24 cellular contexts compared by ENCODE assay signal in genomic region chr20:53381568-53382262, GRCh38.
DNase-seq lines count a peak whose midpoint lies in the region; ATAC-seq and TF ChIP-seq lines count a peak whose summit lies in the region.
"Had no signal": no experiment of that assay in that cellular context is flagged by ENCODE, and none has a peak within 500 bp of the region (broad histone marks: within the 10 kb centered on the region; RNA-seq: fewer than 3 reads in every experiment).

No MANE protein-coding gene starts in this region.

- H3K36me3 Mint-ChIP-seq in activated T-cell treated with anti-CD3 and anti-CD28 coated beads, Interleukin-2, amount 50 U/mL, for 4 hours (ENCODE audit: insufficient read depth): no peaks in the 10 kb centered on the region
- H3K36me3 Mint-ChIP-seq in neural crest cell (ENCODE audit: low read depth): no peaks in the 10 kb centered on the region
- H3K36me3 Mint-ChIP-seq: activated naive CD8-positive, alpha-beta T cell treated with anti-CD3 and anti-CD28 coated beads, Interleukin-2, amount 10 ng/mL, durations not matched to agents 7 days and 5 days had no signal

- H3K9ac ChIP-seq in KMS-11 (no peak overlapping the region), mammary epithelial cell (ENCODE audit: insufficient read depth, low read length) (no peak overlapping the region)

- H3K4me1 ChIP-seq in KMS-11 (ENCODE audit: low read depth, poor library complexity, severe bottlenecking) (no peaks in the 10 kb centered on the region), mammary epithelial cell (ENCODE audit: insufficient read depth, low read length) (no peaks in the 10 kb centered on the region), right cardiac atrium (ENCODE audit: control insufficient read depth, insufficient read depth, low read length) (no peaks in the 10 kb centered on the region)
- H3K4me1 ChIP-seq: SJCRH30, uterus had no signal

- H3K79me2 ChIP-seq in KMS-11 (ENCODE audit: insufficient read depth, low read depth) (no peaks in the 10 kb centered on the region), mammary epithelial cell (ENCODE audit: insufficient read depth, low read length) (no peaks in the 10 kb centered on the region)
- H3K79me2 ChIP-seq: hepatocyte had no signal

- TF ChIP-seq CTCF in KMS-11 (conservative IDR thresholded peaks at IDR 0.05; ENCODE audit: low read depth, low read length) (0 out of 2 replicates have a peak, but pooled peaks have one; percentile 33), mammary epithelial cell (conservative IDR thresholded peaks at IDR 0.05 in 1 of 2, IDR thresholded peaks at IDR 0.05 in 1 of 2; ENCODE audit: extremely low read depth in 1 of 2, insufficient read depth in 1 of 2, low read depth in 1 of 2, low read length in 2 of 2) (peak in 1 of 2 donors; percentile 13), neural crest cell (conservative IDR thresholded peaks at IDR 0.05) (peak; percentile 21)

- CTCF ChIA-PET in mammary epithelial cell (lab: Charles Lee; ENCODE audit: low non-redundant PET): no interaction called here

- no TSS peak for BruUV-seq in mammary epithelial cell (replicated peaks; lab: Mats Ljungman, UMichigan)

- H3K36me3 ChIP-seq in KMS-11 (ENCODE audit: insufficient read depth): no peaks in the 10 kb centered on the region
- no peaks in the 10 kb centered on the region for H3K36me3 ChIP-seq in mammary epithelial cell (ENCODE audit: insufficient read depth, low read length)
- H3K36me3 ChIP-seq: SJCRH30, uterus had no signal

- H2AFZ ChIP-seq in KMS-11 (ENCODE audit: low read depth) (no peak overlapping the region), mammary epithelial cell (ENCODE audit: low read depth, low read length) (no peak overlapping the region)
- H2AFZ ChIP-seq: hepatocyte had no signal

- in situ Hi-C loops in mammary epithelial cell (cut with MboI; ENCODE audit: low sequenced_read_pairs in 2 of 2): no loop called here

- H3K27me3 Mint-ChIP-seq in activated T-cell treated with anti-CD3 and anti-CD28 coated beads, Interleukin-2, amount 50 U/mL, for 4 hours (ENCODE audit: low read depth): no peaks in the 10 kb centered on the region
- H3K27me3 Mint-ChIP-seq in neural crest cell (ENCODE audit: low read depth): no peaks in the 10 kb centered on the region
- H3K27me3 Mint-ChIP-seq: activated naive CD8-positive, alpha-beta T cell treated with anti-CD3 and anti-CD28 coated beads, Interleukin-2, amount 10 ng/mL, durations not matched to agents 7 days and 5 days; naive thymus-derived CD8-positive, alpha-beta T cell had no signal

- H3K9me3 ChIP-seq in mammary epithelial cell (replicated peaks; ENCODE audit: insufficient read depth, low read length): no peaks in the 10 kb centered on the region
- H3K9me3 ChIP-seq in right cardiac atrium (ENCODE audit: control insufficient read depth, low read length): no peaks in the 10 kb centered on the region
- H3K9me3 ChIP-seq: SJCRH30, uterus had no signal

- no peak overlapping the region for H3K4me2 ChIP-seq in KMS-11
- no peak overlapping the region for H3K4me2 ChIP-seq in mammary epithelial cell (ENCODE audit: insufficient read depth, low read depth, low read length)
- H3K4me2 ChIP-seq: hepatocyte, smooth muscle cell had no signal

- no peaks in the 10 kb centered on the region for H4K20me1 ChIP-seq in KMS-11 (ENCODE audit: insufficient read depth)
- no peaks in the 10 kb centered on the region for H4K20me1 ChIP-seq in mammary epithelial cell (ENCODE audit: insufficient read depth, low read length)

- peak; percentile 50 to 62 for ATAC-seq in activated T-cell treated with anti-CD3 and anti-CD28 coated beads, Interleukin-2, amount 50 U/mL, for 4 hours
- no peak for ATAC-seq in right cardiac atrium
- ATAC-seq: activated CD8-positive, alpha-beta T cell treated with anti-CD3 and anti-CD28 coated beads, Interleukin-2, amount 10 ng/mL, durations not matched to agents 7 days and 5 days; naive thymus-derived CD8-positive, alpha-beta T cell had no signal

- no peak overlapping the region for H3K4me3 ChIP-seq in KMS-11 (IDR thresholded peaks at IDR 0.05; ENCODE audit: insufficient read depth, low read depth, low read length)
- no peak overlapping the region for H3K4me3 ChIP-seq in mammary epithelial cell (replicated peaks in 1 of 3; ENCODE audit: insufficient read depth in 1 of 3, low read depth in 2 of 3, low read length in 3 of 3)
- no peak overlapping the region for H3K4me3 ChIP-seq in right cardiac atrium (ENCODE audit: low read length)
- H3K4me3 ChIP-seq: hepatocyte, SJCRH30, smooth muscle cell, uterus had no signal

- no peak overlapping the region for H3K27ac ChIP-seq in KMS-11
- H3K27ac ChIP-seq in mammary epithelial cell (ENCODE audit: insufficient read depth, low read depth, low read length): no peak overlapping the region
- H3K27ac ChIP-seq in right cardiac atrium (ENCODE audit: low read length): no peak overlapping the region
- H3K27ac ChIP-seq: hepatocyte, SJCRH30, uterus had no signal

- no peak overlapping the region for H3K27ac Mint-ChIP-seq in neural crest cell (ENCODE audit: unreplicated experiment)
- H3K27ac Mint-ChIP-seq: activated CD8-positive, alpha-beta T cell treated with anti-CD3 and anti-CD28 coated beads, Interleukin-2, amount 10 ng/mL, durations not matched to agents 7 days and 5 days; activated naive CD8-positive, alpha-beta T cell treated with anti-CD3 and anti-CD28 coated beads, Interleukin-2, amount 10 ng/mL, durations not matched to agents 7 days and 5 days; activated T-helper 1 cell treated with anti-CD3 and anti-CD28 coated beads, Interleukin-12 subunit alpha, Interleukin-12 subunit beta, Interleukin-2, Interleukin-4 antibody, amounts not matched to agents 30 ng/mL and 10 ng/mL and 1 ng/mL, durations not matched to agents 14 hours and 24 hours and 36 hours; T-helper 2 cell treated with Interferon-gamma antibody and Interleukin-4, amounts not matched to agents 5 μg/mL and 100 μg/mL, for 36 hours had no signal

- no peaks in the 10 kb centered on the region for H3K27me3 ChIP-seq in KMS-11 (ENCODE audit: insufficient read depth, low read depth)
- H3K27me3 ChIP-seq in mammary epithelial cell (ENCODE audit: insufficient read depth, low read length): no peaks in the 10 kb centered on the region
- H3K27me3 ChIP-seq in right cardiac atrium (ENCODE audit: control insufficient read depth, insufficient read depth): no peaks in the 10 kb centered on the region
- H3K27me3 ChIP-seq: hepatocyte, uterus had no signal

- no peaks in the 10 kb centered on the region for H3K9me3 Mint-ChIP-seq in activated T-cell treated with anti-CD3 and anti-CD28 coated beads, Interleukin-2, amount 50 U/mL, for 4 hours
- peaks cover 5% of the 10 kb centered on the region for H3K9me3 Mint-ChIP-seq in neural crest cell
- H3K9me3 Mint-ChIP-seq: activated naive CD8-positive, alpha-beta T cell treated with anti-CD3 and anti-CD28 coated beads, Interleukin-2, amount 10 ng/mL, durations not matched to agents 7 days and 5 days; activated T-helper 1 cell treated with anti-CD3 and anti-CD28 coated beads, Interleukin-12 subunit alpha, Interleukin-12 subunit beta, Interleukin-2, Interleukin-4 antibody, amounts not matched to agents 30 ng/mL and 10 ng/mL and 1 ng/mL, durations not matched to agents 14 hours and 24 hours and 36 hours; T-helper 2 cell treated with Interferon-gamma antibody and Interleukin-4, amounts not matched to agents 5 μg/mL and 100 μg/mL, for 36 hours had no signal

- dilution Hi-C loops in mammary epithelial cell (cut with HindIII; ENCODE audit: low sequenced_read_pairs): no loop called here

- no peak overlapping the region for H3K4me3 Mint-ChIP-seq in activated T-cell treated with anti-CD3 and anti-CD28 coated beads, Interleukin-2, amount 50 U/mL, for 4 hours
- H3K4me3 Mint-ChIP-seq in neural crest cell: no peak overlapping the region
- H3K4me3 Mint-ChIP-seq: activated CD8-positive, alpha-beta T cell treated with anti-CD3 and anti-CD28 coated beads, Interleukin-2, amount 10 ng/mL, durations not matched to agents 7 days and 5 days; activated naive CD8-positive, alpha-beta T cell treated with anti-CD3 and anti-CD28 coated beads, Interleukin-2, amount 10 ng/mL, durations not matched to agents 7 days and 5 days; activated T-helper 1 cell treated with anti-CD3 and anti-CD28 coated beads, Interleukin-12 subunit alpha, Interleukin-12 subunit beta, Interleukin-2, Interleukin-4 antibody, amounts not matched to agents 30 ng/mL and 10 ng/mL and 1 ng/mL, durations not matched to agents 14 hours and 24 hours and 36 hours; naive thymus-derived CD8-positive, alpha-beta T cell; T-helper 2 cell treated with Interferon-gamma antibody and Interleukin-4, amounts not matched to agents 5 μg/mL and 100 μg/mL, for 36 hours had no signal

- no peak for DNase-seq in activated T-cell treated with anti-CD3 and anti-CD28 coated beads, Interleukin-2, amount 50 U/mL, for 4 hours
- DNase-seq in activated T-cell treated with anti-CD3 and anti-CD28 coated beads, Interleukin-2, amount 50 U/mL, for 48 hours: no peak
- DNase-seq in mammary epithelial cell (peak; percentile 1), neural crest cell (ENCODE audit: low read depth, low spot score) (no peak), epidermal melanocyte (ENCODE audit: insufficient read length, low spot score) (no peak), superior temporal gyrus (ENCODE audit: extremely low spot score) (no peak), right cardiac atrium (no peak)
- DNase-seq: activated CD4-positive, CD25-positive, alpha-beta regulatory T cell; activated CD8-positive, alpha-beta T cell treated with anti-CD3 and anti-CD28 coated beads, Interleukin-2, amount 10 ng/mL, durations not matched to agents 7 days and 5 days; activated naive CD8-positive, alpha-beta T cell treated with anti-CD3 and anti-CD28 coated beads, Interleukin-2, amount 10 ng/mL, durations not matched to agents 7 days and 5 days; C1 segment of cervical spinal cord; DMS 273 treated with DMSO at 0.1 percent for 48 hours; naive thymus-derived CD8-positive, alpha-beta T cell; NCI-H1105; NCI-H2107; NCI-H526; SJCRH30; stimulated activated CD4-positive, alpha-beta T cell treated with anti-CD3 and anti-CD28 coated beads, Interleukin-4, amount 100 ng/mL, for 1 hour; uterus had no signal

- H3K4me1 Mint-ChIP-seq in activated T-cell treated with anti-CD3 and anti-CD28 coated beads, Interleukin-2, amount 50 U/mL, for 4 hours (ENCODE audit: low read depth): peaks cover under 1% of the 10 kb centered on the region
- peaks cover 10% of the 10 kb centered on the region for H3K4me1 Mint-ChIP-seq in neural crest cell
- H3K4me1 Mint-ChIP-seq: activated naive CD8-positive, alpha-beta T cell treated with anti-CD3 and anti-CD28 coated beads, Interleukin-2, amount 10 ng/mL, durations not matched to agents 7 days and 5 days had no signal

- WGBS in mammary epithelial cell (ENCODE audit: low coverage, missing lambda C conversion rate): 77% methylated on average over 3 of the region's 3 CpGs
- WGBS in right cardiac atrium: 86% methylated on average over 3 of the region's 3 CpGs

- intact Hi-C loops in mammary epithelial cell (cut with micrococcal nuclease) (no loop called here), right cardiac atrium (cut with DNase I) (no loop called here)

Comparison
In these comparisons a context has a peak if more than half of its experiments do, and no peak if none do; other contexts are left out.
1. ATAC-seq: peak in activated T-cell treated with anti-CD3 and anti-CD28 coated beads, Interleukin-2, amount 50 U/mL, for 4 hours (2 of 2); none in right cardiac atrium (0 of 2).